In genomic region chr2:133107436-133107835, GRCh38 we compare ENCODE assay signal across 17 cellular contexts.
A peak's percentile ranks its signal among the peaks of the same experiment; 100 is the strongest.
DNase-seq lines count a peak whose midpoint lies in the region; ATAC-seq and TF ChIP-seq lines count a peak whose summit lies in the region.
"Had no signal": no experiment of that assay in that cellular context is flagged by ENCODE, and none has a peak within 500 bp of the region (broad histone marks: within the 10 kb centered on the region; RNA-seq: fewer than 3 reads in every experiment).

No MANE protein-coding gene starts in this region.

- DNase-seq in Right ventricle myocardium inferior (ENCODE audit: missing footprints) (no peak), cardiac septum (ENCODE audit: low spot score) (no peak), heart right ventricle (peak; percentile 21 to 24), right cardiac atrium (peak; percentile 12 to 38 (median 30)), ecto neural progenitor cell (ENCODE audit: low spot score) (no peak)
- no peak for DNase-seq in NK-92 treated with Interleukin-12 subunit alpha and Interleukin-12 subunit beta, amount 100 ng/mL, for 24 hours (lab: John Stamatoyannopoulos, UW)
- DNase-seq: Caco-2; CD4-positive, CD25-positive, alpha-beta regulatory T cell; CD8-positive, alpha-beta T cell; DMS153; DND-41; GOT3; HFFc6 had no signal

- TF ChIP-seq CTCF in heart right ventricle (IDR thresholded peaks at IDR 0.05) = no peak

- H3K4me3 ChIP-seq in heart right ventricle (no peak overlapping the region), right cardiac atrium (ENCODE audit: low read length) (no peak overlapping the region)
- H3K4me3 ChIP-seq: BLaER1, HAP-1 had no signal

- H3K4me1 ChIP-seq in heart right ventricle = peaks cover 0 to 14% (median 0%) of the 10 kb centered on the region in 9 donors
- H3K4me1 ChIP-seq in right cardiac atrium (ENCODE audit: control insufficient read depth, insufficient read depth, low read length) = no peaks in the 10 kb centered on the region
- H3K4me1 ChIP-seq: BLaER1, Caco-2, HAP-1 had no signal

- H3K9me3 ChIP-seq in heart right ventricle = no peaks in the 10 kb centered on the region
- H3K9me3 ChIP-seq in right cardiac atrium (ENCODE audit: control insufficient read depth, low read length) = no peaks in the 10 kb centered on the region
- H3K9me3 ChIP-seq: BLaER1, Caco-2, HAP-1 had no signal

- ATAC-seq in Right ventricle myocardium inferior (peak; percentile 91), heart right ventricle (peak in 7 of 8 donors; percentile 66 to 97 (median 88)), right cardiac atrium (peak in 1 of 2 donors; percentile 65)
- ATAC-seq: CD8-positive, alpha-beta T cell had no signal

- 78 to 80% methylated on average over 4 of the region's 4 CpGs for WGBS in heart right ventricle, 2 donors
- 85% methylated on average over 4 of the region's 4 CpGs for WGBS in right cardiac atrium

- no peaks in the 10 kb centered on the region for H3K27me3 ChIP-seq in heart right ventricle
- no peaks in the 10 kb centered on the region for H3K27me3 ChIP-seq in right cardiac atrium (ENCODE audit: control insufficient read depth, insufficient read depth)
- H3K27me3 ChIP-seq: BLaER1 had no signal

- intact Hi-C loops in Right ventricle myocardium inferior (cut with DNase I) = no loop called here
- intact Hi-C loops in cardiac septum (cut with DNase I) = no loop called here
- intact Hi-C loops in heart right ventricle (cut with DNase I) = no loop called here
- intact Hi-C loops in right cardiac atrium (cut with DNase I) = no loop called here

- no peaks in the 10 kb centered on the region for H3K36me3 ChIP-seq in heart right ventricle
- H3K36me3 ChIP-seq: BLaER1, HAP-1 had no signal

- H3K27ac ChIP-seq in heart right ventricle (no peak overlapping the region), right cardiac atrium (ENCODE audit: low read length) (no peak overlapping the region)
- H3K27ac ChIP-seq: 22Rv1, BLaER1, C4-2B had no signal

Comparison
In these comparisons a context has a peak if more than half of its experiments do, and no peak if none do; other contexts are left out.
1. DNase-seq: peak in heart right ventricle (2 of 2) and right cardiac atrium (3 of 3); none in Right ventricle myocardium inferior (single experiment), cardiac septum (single experiment), NK-92 treated with Interleukin-12 subunit alpha and Interleukin-12 subunit beta, amount 100 ng/mL, for 24 hours (single experiment) and ecto neural progenitor cell (single experiment).